1 cellular context compared by ENCODE assay signal in genomic region chr5:149358294-149358651, GRCh38.
TF ChIP-seq lines count a peak whose summit lies in the region.

No MANE protein-coding gene starts in this region.

TF ChIP-seq in HepG2, 621 proteins besides CTCF, POLR2A, EP300 and RAD21 (continued from another document and continues in another):
- TF ChIP-seq ZBED4 (CRISPR knock-in tag; IDR thresholded peaks at IDR 0.05; ENCODE audit: borderline replicate concordance) (no peak), ZNF691 (CRISPR knock-in tag; IDR thresholded peaks at IDR 0.05; ENCODE audit: borderline replicate concordance, low read depth) (0 out of 2 replicates have a peak, but pooled peaks have one; percentile 41), MYC (CRISPR knock-in tag; IDR thresholded peaks at IDR 0.05; ENCODE audit: borderline replicate concordance) (no peak), ZFP36L1 (CRISPR knock-in tag; IDR thresholded peaks at IDR 0.05) (no peak), ZNF709 (CRISPR knock-in tag; IDR thresholded peaks at IDR 0.05) (0 out of 2 replicates have a peak, but pooled peaks have one; percentile 4), ZNF513 (CRISPR knock-in tag; conservative IDR thresholded peaks at IDR 0.05) (no peak), MBD4 (IDR thresholded peaks at IDR 0.05; ENCODE audit: borderline replicate concordance, low read length) (no peak), ZNF260 (CRISPR knock-in tag; IDR thresholded peaks at IDR 0.05; ENCODE audit: borderline replicate concordance, low read depth) (no peak), SRSF9 (IDR thresholded peaks at IDR 0.05; ENCODE audit: borderline replicate concordance, insufficient read depth, low read depth, low read length, poor library complexity, severe bottlenecking) (no peak), MAFK (conservative IDR thresholded peaks at IDR 0.05 in 1 of 2, IDR thresholded peaks at IDR 0.05 in 1 of 2; ENCODE audit: low read length in 2 of 2) (no peak), NFKB2 (CRISPR knock-in tag; IDR thresholded peaks at IDR 0.05; ENCODE audit: borderline replicate concordance) (peak; percentile 13; the same call in 1 of the 2 replicates), SALL1 (CRISPR knock-in tag; IDR thresholded peaks at IDR 0.05) (0 out of 2 replicates have a peak, but pooled peaks have one; percentile 12), MEIS2 (CRISPR knock-in tag; IDR thresholded peaks at IDR 0.05) (no peak), THAP7 (CRISPR knock-in tag; IDR thresholded peaks at IDR 0.05) (peak; percentile 69), ZNF598 (CRISPR knock-in tag; IDR thresholded peaks at IDR 0.05; ENCODE audit: borderline replicate concordance) (no peak), RERE (CRISPR knock-in tag; IDR thresholded peaks at IDR 0.05; ENCODE audit: low read depth) (no peak), IKZF5 (CRISPR knock-in tag; IDR thresholded peaks at IDR 0.05) (no peak), SNRNP70 (IDR thresholded peaks at IDR 0.05; ENCODE audit: low read depth, low read length) (no peak), ZNF280D (CRISPR knock-in tag; IDR thresholded peaks at IDR 0.05) (no peak), EEA1 (CRISPR knock-in tag; IDR thresholded peaks at IDR 0.05; ENCODE audit: borderline replicate concordance) (peak; percentile 5; the same call in 1 of the 2 replicates), ZNF614 (CRISPR knock-in tag; IDR thresholded peaks at IDR 0.05; ENCODE audit: borderline replicate concordance) (no peak), PCBP2 (optimal IDR thresholded peaks at IDR 0.05; ENCODE audit: low read depth, low read length, poor library complexity, severe bottlenecking) (no peak), KAT7 (CRISPR knock-in tag; IDR thresholded peaks at IDR 0.05; ENCODE audit: borderline replicate concordance) (no peak), ZBTB4 (CRISPR knock-in tag; IDR thresholded peaks at IDR 0.05; ENCODE audit: borderline replicate concordance) (peak; percentile 72; the same call in 1 of the 2 replicates), MEF2D (CRISPR knock-in tag; IDR thresholded peaks at IDR 0.05) (no peak), PCBP1 (IDR thresholded peaks at IDR 0.05; ENCODE audit: borderline replicate concordance, low read depth, low read length) (no peak), GATA4 (IDR thresholded peaks at IDR 0.05; ENCODE audit: borderline replicate concordance, low read depth) (no peak), RBM39 (IDR thresholded peaks at IDR 0.05; ENCODE audit: low read depth, low read length, poor library complexity, severe bottlenecking) (no peak), ZBTB8A (CRISPR knock-in tag; IDR thresholded peaks at IDR 0.05; ENCODE audit: borderline replicate concordance, low read depth) (no peak), HNF1B (CRISPR knock-in tag; IDR thresholded peaks at IDR 0.05) (no peak), SRF (IDR thresholded peaks at IDR 0.05; ENCODE audit: low read depth, low read length) (no peak), ZNF138 (CRISPR knock-in tag; IDR thresholded peaks at IDR 0.05; ENCODE audit: low read depth) (no peak), BATF2 (CRISPR knock-in tag; IDR thresholded peaks at IDR 0.05) (no peak)
